ENCODE assay signal across 8 cellular contexts in genomic region chr15:97960364-97961066, GRCh38. TPM values are rescaled to one million over a fixed set of nuclear protein-coding genes. Genes with fewer than 3 reads are reported as not detected.
DNase-seq lines count a peak whose midpoint lies in the region; ATAC-seq and TF ChIP-seq lines count a peak whose summit lies in the region.

Gene ARRDC4 (plus strand): TSS chr15:97960703. CDS start chr15:97960862, 159 bp downstream.

- no peaks in the 10 kb centered on the region for H3K36me3 Mint-ChIP-seq in CD4-positive, alpha-beta memory T cell

- H3K23ac ChIP-seq in IMR-90 (ENCODE audit: low read depth, low read length) = peak within 1 kb of the TSS; percentile 23; the same call in 1 of the 2 replicates

- H2BK15ac ChIP-seq in IMR-90 (ENCODE audit: low read depth, low read length) = no peak within 1 kb of the TSS

- TF ChIP-seq CTCF in IMR-90 (conservative IDR thresholded peaks at IDR 0.05; ENCODE audit: low read depth, low read length) = no peak
- TF ChIP-seq CTCF in esophagus muscularis mucosa (IDR thresholded peaks at IDR 0.05) = peak in 1 of 3 experiments; percentile 22

- H2BK120ac ChIP-seq in IMR-90 (ENCODE audit: low read depth, low read length) = no peak within 1 kb of the TSS

- in situ Hi-C loops in IMR-90 (cut with MboI; ENCODE audit: low sequenced_read_pairs) = no loop called here

- no peaks in the 10 kb centered on the region for H4K20me1 ChIP-seq in IMR-90 (ENCODE audit: insufficient read depth, low read length)

- CTCF ChIA-PET in CD4-positive, alpha-beta memory T cell (lab: Charles Lee; ENCODE audit: partially characterized antibody) = no interaction called here
- CTCF ChIA-PET in IMR-90 (lab: Yijun Ruan, JAX) = interaction anchor here (1.1 kb wide), 1 partner anchor 468 kb away, joined by 3 read pairs; no protein-coding TSS in a partner anchor

- peak; percentile 75 for ATAC-seq in GM21515 (IDR thresholded peaks at IDR 0.05; ENCODE audit: unreplicated experiment)
- ATAC-seq in IMR-90 (ENCODE audit: low read depth) = peak; percentile 97

- H3K4me2 ChIP-seq in IMR-90 (ENCODE audit: low read depth, low read length) = peak within 1 kb of the TSS; percentile 69

- H3K36me3 ChIP-seq in CD4-positive, alpha-beta memory T cell (ENCODE audit: insufficient read depth, low read length) = no peaks in the 10 kb centered on the region
- H3K36me3 ChIP-seq in IMR-90 (ENCODE audit: control insufficient read depth, insufficient read depth, low read length) (no peaks in the 10 kb centered on the region), esophagus muscularis mucosa (peaks cover 0 to 4% (median under 1%) of the 10 kb centered on the region in 4 donors), mucosa of stomach (ENCODE audit: control insufficient read depth, insufficient read depth, low read length) (no peaks in the 10 kb centered on the region)

- H3K9ac ChIP-seq in IMR-90 (ENCODE audit: low read depth, low read length) (peak within 1 kb of the TSS; percentile 55), mucosa of stomach (ENCODE audit: low read length) (peak within 1 kb of the TSS; percentile 71)

- no peak within 1 kb of the TSS for H3K4ac ChIP-seq in IMR-90 (ENCODE audit: low read depth, low read length)

- peaks cover 2 to 12% (median 3%) of the 10 kb centered on the region in 8 donors for H3K9me3 Mint-ChIP-seq in CD4-positive, alpha-beta memory T cell

- no peaks in the 10 kb centered on the region for H3K27me3 ChIP-seq in CD4-positive, alpha-beta memory T cell (ENCODE audit: insufficient read depth, low read length)
- H3K27me3 ChIP-seq in IMR-90 (ENCODE audit: control insufficient read depth, insufficient read depth, low read length) (no peaks in the 10 kb centered on the region), esophagus muscularis mucosa (no peaks in the 10 kb centered on the region), mucosa of stomach (ENCODE audit: control insufficient read depth, insufficient read depth, low read length) (no peaks in the 10 kb centered on the region)

- H3K18ac ChIP-seq in IMR-90 (ENCODE audit: low read depth, low read length) = no peak within 1 kb of the TSS

- H3K9me1 ChIP-seq in IMR-90 (ENCODE audit: insufficient read depth, low read length) = no peaks in the 10 kb centered on the region

- H4K5ac ChIP-seq in IMR-90 (ENCODE audit: low read depth, low read length) = no peak within 1 kb of the TSS

- peak within 1 kb of the TSS; percentile 39 for H2BK5ac ChIP-seq in IMR-90 (ENCODE audit: low read depth, low read length, poor library complexity, severe bottlenecking)

- WGBS in IMR-90 (ENCODE audit: extremely low coverage in 2 of 2, insufficient read length in 1 of 2), 2 experiments = 0% methylated on average over 26 of the region's 69 CpGs; no CpG with 5 or more reads in 1 of the 2 experiments
- WGBS in esophagus muscularis mucosa = 0% methylated on average over 6 of the region's 69 CpGs

- peak within 1 kb of the TSS; percentile 58 for H2AK9ac ChIP-seq in IMR-90 (replicated peaks; ENCODE audit: low read depth, low read length, poor library complexity)

- H3K14ac ChIP-seq in IMR-90 (replicated peaks; ENCODE audit: low read depth, low read length) = no peak within 1 kb of the TSS

- intact Hi-C loops in CD4-positive, alpha-beta memory T cell (cut with micrococcal nuclease) = no loop called here
- intact Hi-C loops in IMR-90 (cut with micrococcal nuclease) (loop anchor here (2.0 kb wide), 1 partner anchor 124 kb away; no protein-coding TSS in a partner anchor), esophagus muscularis mucosa (cut with DNase I) (loop anchor here (5.0 kb wide), 2 partner anchors 52 to 67 kb away; no protein-coding TSS in a partner anchor)

- peaks cover 0 to 7% of the 10 kb centered on the region in 2 experiments; a peak in 1 of 4 replicates for H3K79me1 ChIP-seq in IMR-90 (ENCODE audit: low read depth in 1 of 2, low read length in 2 of 2)

- POLR2A ChIA-PET in CD4-positive, alpha-beta memory T cell (lab: Charles Lee; ENCODE audit: partially characterized antibody) = interaction anchor here (0.6 kb wide), 1 partner anchor 10 kb away, joined by 3 read pairs; no protein-coding TSS in a partner anchor
- POLR2A ChIA-PET in IMR-90 (lab: Charles Lee; ENCODE audit: unreplicated experiment) = no interaction called here

- no peak within 1 kb of the TSS for H2AK5ac ChIP-seq in IMR-90 (ENCODE audit: low read depth, low read length)

- peak within 1 kb of the TSS; percentile 54 for H3K27ac ChIP-seq in CD4-positive, alpha-beta memory T cell (ENCODE audit: low read depth, low read length)
- H3K27ac ChIP-seq in IMR-90 (ENCODE audit: insufficient read depth, low read length) (peak within 1 kb of the TSS; percentile 2; the same call in 1 of the 2 replicates), esophagus muscularis mucosa (replicated peaks in 1 of 4) (peak within 1 kb of the TSS; percentile 93 to 99 (median 98))

- peak within 1 kb of the TSS in 1 of 2 donors; percentile 29 for H3K4me3 ChIP-seq in CD4-positive, alpha-beta memory T cell (ENCODE audit: low read length in 2 of 2)
- H3K4me3 ChIP-seq in IMR-90 (ENCODE audit: insufficient read depth, low read depth, low read length) (peak within 1 kb of the TSS; percentile 55), esophagus muscularis mucosa (peak within 1 kb of the TSS; percentile 93 to 100 (median 98)), mucosa of stomach (ENCODE audit: low read length) (peak within 1 kb of the TSS; percentile 51)

- no peaks in the 10 kb centered on the region for H3K4me1 ChIP-seq in CD4-positive, alpha-beta memory T cell (ENCODE audit: insufficient read depth, low read length)
- H3K4me1 ChIP-seq in IMR-90 (ENCODE audit: control insufficient read depth, insufficient read depth, low read length) = no peaks in the 10 kb centered on the region
- H3K4me1 ChIP-seq in esophagus muscularis mucosa = peaks cover 27 to 51% (median 43%) of the 10 kb centered on the region in 4 donors
- H3K4me1 ChIP-seq in mucosa of stomach (ENCODE audit: control insufficient read depth, insufficient read depth, low read length) = peaks cover 8% of the 10 kb centered on the region

- no peak for TF ChIP-seq RAD21 in IMR-90 (IDR thresholded peaks at IDR 0.05; ENCODE audit: low read length)

- peak; percentile 86 to 97 (median 95) for DNase-seq in CD4-positive, alpha-beta memory T cell
- DNase-seq in IMR-90 (peak; percentile 100), activated T-helper 1 cell treated with Interleukin-2 at 50 U/mL for 16 hours (ENCODE audit: low read depth) (peak; percentile 87), esophagus muscularis mucosa (ENCODE audit: extremely low spot score) (peak; percentile 100)
- DNase-seq in stimulated activated CD8-positive, alpha-beta memory T cell treated with anti-CD3 and anti-CD28 coated beads, Interleukin-4, amount 100 ng/mL, for 24 hours (ENCODE audit: low read depth) = peak; percentile 97

- H4K8ac ChIP-seq in IMR-90 (ENCODE audit: low read depth in 2 of 2, low read length in 2 of 2) = no peak within 1 kb of the TSS; a peak in 1 of 4 replicates

- no peak within 1 kb of the TSS for H3K56ac ChIP-seq in IMR-90 (ENCODE audit: extremely low read depth, insufficient read depth, low read length)

- TF ChIP-seq EP300 in esophagus muscularis mucosa (IDR thresholded peaks at IDR 0.05) = no peak

- no TSS peak for BruUV-seq in IMR-90 (replicated peaks; lab: Mats Ljungman, UMichigan)

- dilution Hi-C loops in IMR-90 (cut with HindIII; ENCODE audit: low sequenced_read_pairs, unreplicated experiment) = no loop called here

- no peak within 1 kb of the TSS; the same call in 1 of the 2 replicates for H4K91ac ChIP-seq in IMR-90 (ENCODE audit: insufficient read depth, low read depth, low read length)

- peak within 1 kb of the TSS; percentile 87 to 96 (median 93) for H3K27ac Mint-ChIP-seq in CD4-positive, alpha-beta memory T cell

- H2AFZ ChIP-seq in IMR-90 (replicated peaks; ENCODE audit: low read length, poor library complexity) = peak within 1 kb of the TSS; percentile 95

- H3K27me3 Mint-ChIP-seq in CD4-positive, alpha-beta memory T cell = peaks cover 4 to 5% of the 10 kb centered on the region in 2 donors

- H3K9me3 ChIP-seq in CD4-positive, alpha-beta memory T cell (ENCODE audit: control insufficient read depth in 1 of 2, low read length in 2 of 2) = no peaks in the 10 kb centered on the region
- H3K9me3 ChIP-seq in IMR-90 (ENCODE audit: control insufficient read depth, insufficient read depth, low read length) = no peaks in the 10 kb centered on the region
- no peaks in the 10 kb centered on the region for H3K9me3 ChIP-seq in esophagus muscularis mucosa
- H3K9me3 ChIP-seq in mucosa of stomach (ENCODE audit: control insufficient read depth, low read length) = no peaks in the 10 kb centered on the region

- peak within 1 kb of the TSS; percentile 77 to 91 (median 84) for H3K4me3 Mint-ChIP-seq in CD4-positive, alpha-beta memory T cell

- no peak within 1 kb of the TSS for H2BK20ac ChIP-seq in IMR-90 (ENCODE audit: low read depth, low read length)

- TF ChIP-seq POLR2A in IMR-90 (IDR thresholded peaks at IDR 0.05; ENCODE audit: low read depth, low read length) (peak; percentile 67), esophagus muscularis mucosa (IDR thresholded peaks at IDR 0.05; ENCODE audit: low read depth) (peak; percentile 65)

- peaks cover 7 to 32% (median 15%) of the 10 kb centered on the region in 4 donors for H3K4me1 Mint-ChIP-seq in CD4-positive, alpha-beta memory T cell

TF ChIP-seq in PFSK-1, 5 proteins besides CTCF, POLR2A, EP300 and RAD21 (continues in another document):
- no peak for TF ChIP-seq POLR2AphosphoS5 (IDR thresholded peaks at IDR 0.05; ENCODE audit: low read depth, low read length)
- TF ChIP-seq TAF1 (IDR thresholded peaks at IDR 0.05; ENCODE audit: borderline replicate concordance, insufficient read depth, low read length) = no peak
- TF ChIP-seq SIN3A (IDR thresholded peaks at IDR 0.05; ENCODE audit: borderline replicate concordance, insufficient read depth, low read length) = peak; percentile 41; the same call in 1 of the 2 replicates

RNA-seq across cellular contexts. Expression of gene ARRDC4, which starts in this region (rescaled TPM):
- total RNA-seq in CD4-positive, alpha-beta memory T cell = under 1 TPM; 0.76 to 0.83 TPM
- polyA plus RNA-seq in CD4-positive, alpha-beta memory T cell = 1 to 10 TPM in 1 of 2 donors, under 1 TPM in 1; 0.83 to 1.5 TPM
- total RNA-seq in IMR-90 (2012; rRNA removed) (9.1 and 10.6 TPM in 2 replicates), esophagus muscularis mucosa (100 to 1,000 TPM; 115 to 135 (median 128) TPM)
- 4.0 and 5.3 TPM in 2 replicates for polyA plus RNA-seq in IMR-90 (2012; rRNA removed)
- polyA plus RNA-seq in IMR-90 (2012; cell fraction: cytosol; rRNA removed) = 2.3 and 2.8 TPM in 2 replicates
- 2.0 and 6.0 TPM in 2 replicates for polyA plus RNA-seq in IMR-90 (2012; cell fraction: nucleus; rRNA removed; ENCODE audit: low replicate concordance)
- not detected for polyA plus RNA-seq in PFSK-1 (2012; ENCODE audit: insufficient read length, low read depth)

Comparison
In these comparisons a context has a peak if more than half of its experiments do, and no peak if none do; other contexts are left out.
1. RNA of gene ARRDC4 (total RNA-seq): 115 to 135 TPM in esophagus muscularis mucosa; 9.1 to 10.6 TPM in IMR-90 and 0.76 to 0.83 TPM in CD4-positive, alpha-beta memory T cell; every median in the first group is over 10 times any median in the second.
2. H3K27ac ChIP-seq: peak in every context shown above with its lines; median percentile 98 in esophagus muscularis mucosa; 54 in CD4-positive, alpha-beta memory T cell; 2 in IMR-90.
3. Peak in every context shown above with its lines, with median percentiles within 50 percentile points of each other: DNase-seq.